ENCODE assay signal across 9 cellular contexts in genomic region chr9:19173598-19174125, GRCh38. TPM values are rescaled to one million over a fixed set of nuclear protein-coding genes. Genes with fewer than 3 reads are reported as not detected.
DNase-seq lines count a peak whose midpoint lies in the region; ATAC-seq and TF ChIP-seq lines count a peak whose summit lies in the region.
"Had no signal": no experiment of that assay in that cellular context is flagged by ENCODE, and none has a peak within 500 bp of the region (broad histone marks: within the 10 kb centered on the region; RNA-seq: fewer than 3 reads in every experiment).

No MANE protein-coding gene starts in this region.

- no peaks in the 10 kb centered on the region for H3K9me3 ChIP-seq in DND-41 (ENCODE audit: insufficient read depth, low read length, severe bottlenecking)
- H3K9me3 ChIP-seq in hepatocyte (ENCODE audit: low read depth), result no peaks in the 10 kb centered on the region

- TF ChIP-seq CTCF in DND-41 (IDR thresholded peaks at IDR 0.05; ENCODE audit: borderline replicate concordance, extremely low read depth, low read length, poor library complexity, severe bottlenecking) (no peak), hepatocyte (IDR thresholded peaks at IDR 0.05; ENCODE audit: poor library complexity) (no peak)

- H2AFZ ChIP-seq in DND-41 (ENCODE audit: low read depth, low read length) (peak overlapping the region; percentile 46; the same call in 1 of the 2 replicates), hepatocyte (no peak overlapping the region)

- H3K36me3 ChIP-seq in DND-41 (ENCODE audit: insufficient read depth, low read length) (no peaks in the 10 kb centered on the region), hepatocyte (replicated peaks; ENCODE audit: insufficient read depth, low read depth) (no peaks in the 10 kb centered on the region)
- H3K36me3 ChIP-seq: cardiac muscle cell had no signal

- peak overlapping the region; percentile 67; the same call in 1 of the 2 replicates for H3K4me2 ChIP-seq in DND-41 (ENCODE audit: insufficient read depth, low read length)
- peak overlapping the region; percentile 65 for H3K4me2 ChIP-seq in hepatocyte

- H3K79me2 ChIP-seq in DND-41 (ENCODE audit: insufficient read depth, low read length) (no peaks in the 10 kb centered on the region), hepatocyte (no peaks in the 10 kb centered on the region)

- H3K27ac ChIP-seq in DND-41 (ENCODE audit: low read length), result peak overlapping the region; percentile 42
- peak overlapping the region; percentile 44 for H3K27ac ChIP-seq in hepatocyte
- H3K27ac ChIP-seq: cardiac muscle cell had no signal

- H3K4me3 ChIP-seq in DND-41 (ENCODE audit: low read depth in 1 of 2, low read length in 2 of 2) (no peak overlapping the region), hepatocyte (no peak overlapping the region)
- H3K4me3 ChIP-seq: cardiac muscle cell had no signal

- ATAC-seq in DND-41 (ENCODE audit: insufficient read depth, low read depth) (peak; percentile 36; the same call in 1 of the 3 replicates), GM21390 (IDR thresholded peaks at IDR 0.05; ENCODE audit: unreplicated experiment) (peak; percentile 27), HG03378 (IDR thresholded peaks at IDR 0.05; ENCODE audit: unreplicated experiment) (peak; percentile 17)

- peaks cover 19% of the 10 kb centered on the region for H3K4me1 ChIP-seq in DND-41 (ENCODE audit: insufficient read depth, low read length)
- no peaks in the 10 kb centered on the region for H3K4me1 ChIP-seq in hepatocyte (ENCODE audit: insufficient read depth)

- H3K9me2 ChIP-seq in hepatocyte (replicated peaks; ENCODE audit: insufficient read depth), result no peaks in the 10 kb centered on the region

- no peaks in the 10 kb centered on the region for H3K27me3 ChIP-seq in DND-41 (ENCODE audit: insufficient read depth, low read length, poor library complexity)
- no peaks in the 10 kb centered on the region for H3K27me3 ChIP-seq in hepatocyte
- H3K27me3 ChIP-seq: cardiac muscle cell had no signal

- no peak for DNase-seq in DND-41
- no peak for DNase-seq in hepatocyte (ENCODE audit: low spot score)
- no peak for DNase-seq in AML-193 (lab: John Stamatoyannopoulos, UW)
- DNase-seq in NCI-H1092 (lab: John Stamatoyannopoulos, UW), result no peak
- no peak for DNase-seq in GF-D8 (lab: John Stamatoyannopoulos, UW)
- DNase-seq in NCI-H1930 (lab: John Stamatoyannopoulos, UW), result no peak

- H3K9ac ChIP-seq in DND-41 (ENCODE audit: low read depth, low read length), result no peak overlapping the region

- H4K20me1 ChIP-seq in DND-41 (ENCODE audit: insufficient read depth, low read length) (no peaks in the 10 kb centered on the region), hepatocyte (ENCODE audit: insufficient read depth, poor library complexity, severe bottlenecking) (no peaks in the 10 kb centered on the region)

- WGBS in hepatocyte (ENCODE audit: low lambda C conversion rate, missing lambda C conversion rate), result 75% methylated on average over 4 of the region's 4 CpGs

RNA-seq across cellular contexts. Expression of gene PLIN2, which starts 46.4 kb away (rescaled TPM):
- 402 and 427 TPM in 2 replicates for total RNA-seq in hepatocyte
- polyA plus RNA-seq in hepatocyte, result 401 and 508 TPM in 2 replicates

RNA-seq across cellular contexts. Expression of gene DENND4C, which starts 56.8 kb away (rescaled TPM):
- 70.2 and 82.6 TPM in 2 replicates for total RNA-seq in hepatocyte
- polyA plus RNA-seq in hepatocyte, result 14.9 and 17.1 TPM in 2 replicates
